8 cellular contexts compared by ENCODE assay signal in the genomic region with DNA sequence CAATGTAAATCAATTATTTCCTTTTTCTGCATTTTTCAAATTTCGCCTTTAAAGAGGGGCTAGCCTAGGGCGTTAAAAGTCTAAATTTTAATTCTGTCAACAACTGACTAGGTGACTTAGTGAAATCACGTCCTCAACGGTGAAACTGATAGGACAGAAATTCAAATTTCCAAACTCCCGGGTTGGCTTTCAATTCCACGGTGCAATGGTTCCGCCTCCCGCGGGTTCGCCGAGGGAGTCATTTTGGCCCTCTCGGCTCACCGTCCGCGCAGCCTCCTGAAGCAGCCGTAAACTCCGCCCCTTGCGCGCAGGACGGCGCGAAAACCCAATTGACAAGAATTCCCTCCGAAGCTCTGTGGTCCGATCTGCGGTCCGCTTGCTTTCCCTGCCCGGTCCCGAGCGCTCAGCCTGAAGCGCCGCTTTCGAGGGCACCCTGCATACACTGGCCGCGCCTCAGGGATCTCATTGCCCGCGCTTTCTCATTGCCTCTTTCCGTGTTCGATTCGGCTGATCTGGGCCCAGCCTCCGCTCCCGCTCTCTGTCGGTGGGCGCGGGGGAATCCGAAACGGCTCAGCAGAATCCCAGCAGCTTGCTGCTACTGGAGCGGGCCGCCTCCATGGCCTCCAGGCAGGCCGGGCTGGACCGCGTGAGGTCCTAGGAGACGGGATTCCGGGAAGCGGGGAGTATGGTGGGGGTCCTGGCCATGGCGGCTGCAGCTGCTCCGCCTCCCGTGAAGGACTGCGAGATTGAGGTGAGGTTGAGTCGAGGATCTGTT. TPM values are rescaled to one million over a fixed set of nuclear protein-coding genes. Genes with fewer than 3 reads are reported as not detected.
DNase-seq lines count a peak whose midpoint lies in the region; ATAC-seq and TF ChIP-seq lines count a peak whose summit lies in the region.

Gene ATAD5, plus strand, starts transcription at position 304 of the 775 bp plus-strand sequence. Its CDS starts 382 bp downstream, at position 686.

- H3K4ac ChIP-seq in neuronal stem cell (ENCODE audit: low read length), result no peak within 1 kb of the TSS

- ATAC-seq in gastroesophageal sphincter, result peak; percentile 96

- peak within 1 kb of the TSS; percentile 73 for H3K14ac ChIP-seq in neuronal stem cell (ENCODE audit: low read length)

- in situ Hi-C loops in SK-MEL-5 (cut with HindIII; ENCODE audit: low pct_unique_long_range_greater_than_20kb, low sequenced_read_pairs), result no loop called here

- H4K91ac ChIP-seq in neuronal stem cell (ENCODE audit: low read depth, low read length, poor library complexity), result no peak within 1 kb of the TSS

- no peak for TF ChIP-seq EP300 in gastroesophageal sphincter (IDR thresholded peaks at IDR 0.05)

- peak within 1 kb of the TSS; percentile 93 for H2AFZ ChIP-seq in neuronal stem cell (ENCODE audit: low read length)

- TF ChIP-seq POLR2A in NB4 (IDR thresholded peaks at IDR 0.05; ENCODE audit: extremely low read depth, insufficient read length), result peak; percentile 83
- TF ChIP-seq POLR2A in gastroesophageal sphincter (IDR thresholded peaks at IDR 0.05), result no peak

- no peak within 1 kb of the TSS for H4K8ac ChIP-seq in neuronal stem cell (ENCODE audit: low read depth, low read length)

- H3K18ac ChIP-seq in neuronal stem cell (ENCODE audit: low read length), result peak within 1 kb of the TSS; percentile 92

- H2AK5ac ChIP-seq in neuronal stem cell (ENCODE audit: low read depth, low read length), result peak within 1 kb of the TSS; percentile 25

- DNase-seq in DMS 273 (lab: John Stamatoyannopoulos, UW; ENCODE audit: unreplicated experiment) (peak; percentile 98), H7 (peak; percentile 88), NB4 (ENCODE audit: low read depth) (peak; percentile 94), SK-MEL-5 (ENCODE audit: low read depth, low spot score) (peak; percentile 87), neuronal stem cell (ENCODE audit: low spot score) (peak; percentile 74), stromal cell of bone marrow (ENCODE audit: low read depth) (peak; percentile 86)
- DNase-seq in activated gamma-delta T cell treated with anti-CD3 and anti-CD28 coated beads, Interleukin-2, amount 50 U/mL, for 16 hours (ENCODE audit: low read depth), result peak; percentile 79

- H3K9ac ChIP-seq in neuronal stem cell (ENCODE audit: low read depth, low read length, poor library complexity), result peak within 1 kb of the TSS; percentile 95

- 2 to 3% methylated on average over 5 to 8 of the region's 59 CpGs for WGBS in gastroesophageal sphincter (ENCODE audit: low coverage in 1 of 2), 2 donors
- no CpG with 5 or more reads among the region's 59 CpGs for WGBS in neuronal stem cell (ENCODE audit: extremely low coverage in 2 of 2, insufficient read length in 2 of 2, insufficient replicate concordance in 1 of 2), 2 donors

- peak within 1 kb of the TSS; percentile 78 for H2BK5ac ChIP-seq in neuronal stem cell (ENCODE audit: low read length)

- H3K27me3 ChIP-seq in H7 (ENCODE audit: control insufficient read depth, insufficient read depth, low read length) (no peaks in the 10 kb centered on the region), gastroesophageal sphincter (no peaks in the 10 kb centered on the region), neuronal stem cell (ENCODE audit: control insufficient read depth in 3 of 3, insufficient read depth in 3 of 3, low read depth in 1 of 3, low read length in 3 of 3) (no peaks in the 10 kb centered on the region)

- H3K4me1 ChIP-seq in gastroesophageal sphincter (peaks cover 0 to 20% (median 6%) of the 10 kb centered on the region in 3 donors), neuronal stem cell (ENCODE audit: control insufficient read depth in 2 of 2, insufficient read depth in 1 of 2, low read depth in 1 of 2, low read length in 2 of 2) (peaks cover 5 to 11% of the 10 kb centered on the region in 2 donors)

- H3K79me1 ChIP-seq in neuronal stem cell (ENCODE audit: low read depth, low read length), result peaks cover 6% of the 10 kb centered on the region

- no peak within 1 kb of the TSS for H2BK120ac ChIP-seq in neuronal stem cell (ENCODE audit: low read depth, low read length)

- H3K27ac ChIP-seq in gastroesophageal sphincter (peak within 1 kb of the TSS in 2 of 4 donors; percentile 26 to 69), neuronal stem cell (replicated peaks; ENCODE audit: low read length) (peak within 1 kb of the TSS; percentile 66)

- TF ChIP-seq CTCF in NB4 (IDR thresholded peaks at IDR 0.05; ENCODE audit: low read depth, low read length) (no peak), gastroesophageal sphincter (IDR thresholded peaks at IDR 0.05) (peak in 1 of 4 experiments; percentile 19)

- H3K23ac ChIP-seq in neuronal stem cell (ENCODE audit: low read depth, low read length, poor library complexity), result peak within 1 kb of the TSS; percentile 40

- H3K4me3 ChIP-seq in H7 (ENCODE audit: insufficient read depth, low read depth, low read length) (peak within 1 kb of the TSS; percentile 84), NB4 (ENCODE audit: low read depth, low read length) (peak within 1 kb of the TSS; percentile 91), gastroesophageal sphincter (peak within 1 kb of the TSS; percentile 49 to 70), neuronal stem cell (ENCODE audit: low read length in 2 of 2) (peak within 1 kb of the TSS; percentile 84 to 95)

- H2BK12ac ChIP-seq in neuronal stem cell (ENCODE audit: low read length), result no peak within 1 kb of the TSS

- H2BK15ac ChIP-seq in neuronal stem cell (ENCODE audit: low read length), result peak within 1 kb of the TSS; percentile 15

- peak within 1 kb of the TSS; percentile 65 for H3K4me2 ChIP-seq in neuronal stem cell (ENCODE audit: insufficient read depth, low read length, poor library complexity, severe bottlenecking)

- no peaks in the 10 kb centered on the region for H3K36me3 ChIP-seq in H7 (replicated peaks; ENCODE audit: control insufficient read depth, insufficient read depth, low read length)
- no peaks in the 10 kb centered on the region for H3K36me3 ChIP-seq in gastroesophageal sphincter
- peaks cover 0 to 30% of the 10 kb centered on the region in 2 donors for H3K36me3 ChIP-seq in neuronal stem cell (replicated peaks in 1 of 2; ENCODE audit: control insufficient read depth in 2 of 2, insufficient read depth in 2 of 2, low read length in 2 of 2)

- no peaks in the 10 kb centered on the region for H3K9me3 ChIP-seq in gastroesophageal sphincter
- no peaks in the 10 kb centered on the region for H3K9me3 ChIP-seq in neuronal stem cell (replicated peaks in 1 of 2; ENCODE audit: control insufficient read depth in 2 of 2, insufficient read depth in 1 of 2, low read depth in 1 of 2, low read length in 2 of 2)

RNA-seq across cellular contexts. Expression of gene ATAD5, which starts in this region (rescaled TPM):
- 7.7 and 14.3 TPM in 2 replicates for total RNA-seq in H7 (2014; rRNA removed; shearing (Covaris generic))
- total RNA-seq in SK-MEL-5 (2014; rRNA removed; shearing (Covaris generic)), result 3.6 and 4.9 TPM in 2 replicates
- 2.9 and 3.6 TPM in 2 replicates for polyA plus RNA-seq in SK-MEL-5 (2015; cell fraction: cytosol; rRNA removed)
- 14.3 and 17.8 TPM in 2 replicates for polyA plus RNA-seq in SK-MEL-5 (2015; cell fraction: nucleus; rRNA removed)
- total RNA-seq in gastroesophageal sphincter, result 1 to 10 TPM in 1 of 4 donors, under 1 TPM in 3; 0.47 to 1.7 (median 0.86) TPM
- polyA plus RNA-seq in neuronal stem cell (2013, experiment 1 of 2), result 16.7 TPM
- polyA plus RNA-seq in neuronal stem cell (2013, experiment 2 of 2), result 17.2 TPM
